In genomic region chr6:30819287-30819917, GRCh38 we compare ENCODE assay signal across 8 cellular contexts.
DNase-seq lines count a peak whose midpoint lies in the region; ATAC-seq and TF ChIP-seq lines count a peak whose summit lies in the region.

No MANE protein-coding gene starts in this region.

- H3K9me3 ChIP-seq in hepatocyte (ENCODE audit: low read depth), result no peaks in the 10 kb centered on the region

- H3K9me3 Mint-ChIP-seq in activated CD8-positive, alpha-beta memory T cell treated with anti-CD3 and anti-CD28 coated beads, Interleukin-2, amount 10 ng/mL, durations not matched to agents 7 days and 5 days (ENCODE audit: low read depth), result no peaks in the 10 kb centered on the region

- no peak overlapping the region for H2AFZ ChIP-seq in hepatocyte

- CTCF ChIA-PET in activated CD8-positive, alpha-beta memory T cell treated with anti-CD3 and anti-CD28 coated beads, Interleukin-2, amount 10 ng/mL, durations not matched to agents 7 days and 5 days (lab: Charles Lee), result interaction anchor here (0.9 to 13.1 kb wide), 13 partner anchors 8 to 268 kb away, joined by 3 to 191 read pairs (median 4); partner anchors contain the start of genes DDR1 and IER3

- peaks cover 62% of the 10 kb centered on the region for H3K4me1 Mint-ChIP-seq in activated CD8-positive, alpha-beta memory T cell treated with anti-CD3 and anti-CD28 coated beads, Interleukin-2, amount 10 ng/mL, durations not matched to agents 7 days and 5 days

- H3K4me3 Mint-ChIP-seq in activated CD8-positive, alpha-beta memory T cell treated with anti-CD3 and anti-CD28 coated beads, Interleukin-2, amount 10 ng/mL, durations not matched to agents 7 days and 5 days, result no peak overlapping the region

- no peaks in the 10 kb centered on the region for H3K27me3 ChIP-seq in hepatocyte

- peak; percentile 52 to 66 for DNase-seq in activated CD4-positive, alpha-beta T cell treated with anti-CD3 and anti-CD28 coated beads for 24 hours (ENCODE audit: low read depth in 2 of 2)
- DNase-seq in activated CD4-positive, alpha-beta T cell treated with anti-CD3 and anti-CD28 coated beads, Interleukin-2, amount 50 U/mL, for 1 hour, result no peak
- peak; percentile 48 for DNase-seq in activated CD8-positive, alpha-beta memory T cell treated with anti-CD3 and anti-CD28 coated beads, Interleukin-2, amount 10 ng/mL, durations not matched to agents 7 days and 5 days
- no peak for DNase-seq in hepatocyte (ENCODE audit: low spot score)
- peak; percentile 47 to 58 for DNase-seq in stimulated activated CD8-positive, alpha-beta memory T cell treated with anti-CD3 and anti-CD28 coated beads, Interleukin-4, amount 100 ng/mL, for 4 hours (ENCODE audit: low read depth in 2 of 2, low spot score in 1 of 2)
- no peak for DNase-seq in NCI-H2171 treated with DMSO at 0.1 percent for 48 hours (lab: John Stamatoyannopoulos, UW)
- no peak for DNase-seq in amniotic stem cell (lab: John Stamatoyannopoulos, UW)

- H3K36me3 ChIP-seq in hepatocyte (replicated peaks; ENCODE audit: insufficient read depth, low read depth), result no peaks in the 10 kb centered on the region

- H3K27ac ChIP-seq in hepatocyte, result peak overlapping the region; percentile 78

- no peaks in the 10 kb centered on the region for H4K20me1 ChIP-seq in hepatocyte (ENCODE audit: insufficient read depth, poor library complexity, severe bottlenecking)

- H3K36me3 Mint-ChIP-seq in activated CD8-positive, alpha-beta memory T cell treated with anti-CD3 and anti-CD28 coated beads, Interleukin-2, amount 10 ng/mL, durations not matched to agents 7 days and 5 days, result peaks cover 17% of the 10 kb centered on the region

- H3K4me3 ChIP-seq in hepatocyte, result no peak overlapping the region

- ATAC-seq in activated CD8-positive, alpha-beta memory T cell treated with anti-CD3 and anti-CD28 coated beads, Interleukin-2, amount 10 ng/mL, durations not matched to agents 7 days and 5 days, result peak; percentile 69
- ATAC-seq in HG03432 (IDR thresholded peaks at IDR 0.05; ENCODE audit: unreplicated experiment), result no peak

- peaks cover 25% of the 10 kb centered on the region for H3K4me1 ChIP-seq in hepatocyte (ENCODE audit: insufficient read depth)

- no peaks in the 10 kb centered on the region for H3K27me3 Mint-ChIP-seq in activated CD8-positive, alpha-beta memory T cell treated with anti-CD3 and anti-CD28 coated beads, Interleukin-2, amount 10 ng/mL, durations not matched to agents 7 days and 5 days

- no peak overlapping the region for H3K4me2 ChIP-seq in hepatocyte

- no peaks in the 10 kb centered on the region for H3K9me2 ChIP-seq in hepatocyte (replicated peaks; ENCODE audit: insufficient read depth)

- no peaks in the 10 kb centered on the region for H3K79me2 ChIP-seq in hepatocyte

- H3K27ac Mint-ChIP-seq in activated CD8-positive, alpha-beta memory T cell treated with anti-CD3 and anti-CD28 coated beads, Interleukin-2, amount 10 ng/mL, durations not matched to agents 7 days and 5 days, result peak overlapping the region; percentile 52

- 93% methylated on average over 11 of the region's 11 CpGs for WGBS in hepatocyte (ENCODE audit: low lambda C conversion rate, missing lambda C conversion rate)

- no peak for TF ChIP-seq CTCF in hepatocyte (IDR thresholded peaks at IDR 0.05; ENCODE audit: poor library complexity)

Comparison
In these comparisons a context has a peak if more than half of its experiments do, and no peak if none do; other contexts are left out.
1. DNase-seq: peak in activated CD4-positive, alpha-beta T cell treated with anti-CD3 and anti-CD28 coated beads for 24 hours (2 of 2), activated CD8-positive, alpha-beta memory T cell treated with anti-CD3 and anti-CD28 coated beads, Interleukin-2, amount 10 ng/mL, durations not matched to agents 7 days and 5 days (single experiment) and stimulated activated CD8-positive, alpha-beta memory T cell treated with anti-CD3 and anti-CD28 coated beads, Interleukin-4, amount 100 ng/mL, for 4 hours (2 of 2); none in activated CD4-positive, alpha-beta T cell treated with anti-CD3 and anti-CD28 coated beads, Interleukin-2, amount 50 U/mL, for 1 hour (single experiment), hepatocyte (single experiment), NCI-H2171 treated with DMSO at 0.1 percent for 48 hours (single experiment) and amniotic stem cell (single experiment).